8 cellular contexts compared by ENCODE assay signal in genomic region chr4:24583451-24584174, GRCh38. TPM values are rescaled to one million over a fixed set of nuclear protein-coding genes. Genes with fewer than 3 reads are reported as not detected.
DNase-seq lines count a peak whose midpoint lies in the region; ATAC-seq and TF ChIP-seq lines count a peak whose summit lies in the region.

No MANE protein-coding gene starts in this region.

- H3K4me1 ChIP-seq in GM23338 (ENCODE audit: insufficient read depth) (peaks cover 28% of the 10 kb centered on the region), suprapubic skin (peaks cover 36% of the 10 kb centered on the region)

- peaks cover 8% of the 10 kb centered on the region for H3K9me3 Mint-ChIP-seq in GM23338
- no peaks in the 10 kb centered on the region for H3K9me3 Mint-ChIP-seq in activated T-helper 2 cell treated with anti-CD3 and anti-CD28 coated beads, Interferon-gamma antibody, Interleukin-2, Interleukin-4, amounts not matched to agents 10 μg/mL and 5 μg/mL and 100 μg/mL, durations not matched to agents 14 hours and 24 hours and 36 hours

- peak overlapping the region; percentile 99 for H3K27ac Mint-ChIP-seq in GM23338
- H3K27ac Mint-ChIP-seq in activated T-helper 2 cell treated with anti-CD3 and anti-CD28 coated beads, Interferon-gamma antibody, Interleukin-2, Interleukin-4, amounts not matched to agents 10 μg/mL and 5 μg/mL and 100 μg/mL, durations not matched to agents 14 hours and 24 hours and 36 hours = peak overlapping the region; percentile 99

- H3K4me1 Mint-ChIP-seq in GM23338 = peaks cover 26% of the 10 kb centered on the region
- H3K4me1 Mint-ChIP-seq in activated T-helper 2 cell treated with anti-CD3 and anti-CD28 coated beads, Interferon-gamma antibody, Interleukin-2, Interleukin-4, amounts not matched to agents 10 μg/mL and 5 μg/mL and 100 μg/mL, durations not matched to agents 14 hours and 24 hours and 36 hours (ENCODE audit: low read depth) = peaks cover 27% of the 10 kb centered on the region

- peak; percentile 27 for TF ChIP-seq RAD21 in neural cell (conservative IDR thresholded peaks at IDR 0.05)

- peaks cover 50% of the 10 kb centered on the region for H3K36me3 Mint-ChIP-seq in GM23338 (ENCODE audit: low read depth)
- peaks cover 48% of the 10 kb centered on the region for H3K36me3 Mint-ChIP-seq in activated T-helper 2 cell treated with anti-CD3 and anti-CD28 coated beads, Interferon-gamma antibody, Interleukin-2, Interleukin-4, amounts not matched to agents 10 μg/mL and 5 μg/mL and 100 μg/mL, durations not matched to agents 14 hours and 24 hours and 36 hours (ENCODE audit: low read depth)

- peak overlapping the region; percentile 97 for H3K9ac ChIP-seq in neural cell (ENCODE audit: low read length)

- peaks cover 15% of the 10 kb centered on the region for H3K27me3 Mint-ChIP-seq in GM23338 (ENCODE audit: insufficient read depth, low read depth, poor library complexity)
- H3K27me3 Mint-ChIP-seq in activated T-helper 2 cell treated with anti-CD3 and anti-CD28 coated beads, Interferon-gamma antibody, Interleukin-2, Interleukin-4, amounts not matched to agents 10 μg/mL and 5 μg/mL and 100 μg/mL, durations not matched to agents 14 hours and 24 hours and 36 hours (ENCODE audit: low read depth) = no peaks in the 10 kb centered on the region

- no peak for TF ChIP-seq CTCF in GM23338 (conservative IDR thresholded peaks at IDR 0.05; ENCODE audit: low read depth in 2 of 2)
- TF ChIP-seq CTCF in fibroblast of villous mesenchyme (IDR thresholded peaks at IDR 0.05; ENCODE audit: insufficient read depth, low read depth, low read length) = no peak
- TF ChIP-seq CTCF in neural cell (IDR thresholded peaks at IDR 0.05; ENCODE audit: poor library complexity, severe bottlenecking) = no peak
- TF ChIP-seq CTCF in suprapubic skin (IDR thresholded peaks at IDR 0.05) = no peak

- H3K36me3 ChIP-seq in GM23338 (ENCODE audit: insufficient read depth) = peaks cover 5% of the 10 kb centered on the region; the same call in 1 of the 2 replicates
- H3K36me3 ChIP-seq in KOPT-K1 (ENCODE audit: insufficient read depth, low read length) = peaks cover 39% of the 10 kb centered on the region
- H3K36me3 ChIP-seq in neural cell (ENCODE audit: insufficient read depth, low read length) = no peaks in the 10 kb centered on the region
- no peaks in the 10 kb centered on the region for H3K36me3 ChIP-seq in suprapubic skin

- ATAC-seq in GM23338 = peak; percentile 53

- H3K9me3 ChIP-seq in KOPT-K1 (ENCODE audit: insufficient read depth, low read length, poor library complexity, severe bottlenecking) = no peaks in the 10 kb centered on the region
- H3K9me3 ChIP-seq in neural cell (ENCODE audit: low read length) = no peaks in the 10 kb centered on the region
- H3K9me3 ChIP-seq in suprapubic skin = no peaks in the 10 kb centered on the region

- H4K20me1 ChIP-seq in GM23338 (replicated peaks; ENCODE audit: insufficient read depth) (peaks cover 38% of the 10 kb centered on the region), neural cell (ENCODE audit: insufficient read depth) (peaks cover 3% of the 10 kb centered on the region)

- H2AFZ ChIP-seq in GM23338 = no peak overlapping the region
- H2AFZ ChIP-seq in neural cell (ENCODE audit: low read depth, low read length) = peak overlapping the region; percentile 48

- H3K79me2 ChIP-seq in GM23338 (replicated peaks; ENCODE audit: insufficient read depth) (peaks cover 65% of the 10 kb centered on the region), neural cell (replicated peaks; ENCODE audit: insufficient read depth, low read length) (peaks cover 57% of the 10 kb centered on the region)

- 2% methylated on average over 39 of the region's 49 CpGs for WGBS in suprapubic skin

- DNase-seq in DMS153 treated with DMSO at 0.1 percent for 48 hours (lab: John Stamatoyannopoulos, UW; ENCODE audit: unreplicated experiment) = peak; percentile 14
- peak; percentile 71 for DNase-seq in GM23338 (ENCODE audit: low spot score)
- DNase-seq in RPMI7951 (ENCODE audit: low read depth) = peak; percentile 51
- peak; percentile 36 for DNase-seq in activated T-helper 2 cell treated with anti-CD3 and anti-CD28 coated beads, Interferon-gamma antibody, Interleukin-2, Interleukin-4, amounts not matched to agents 10 μg/mL and 5 μg/mL and 100 μg/mL, durations not matched to agents 14 hours and 24 hours and 36 hours (ENCODE audit: low spot score)
- peak; percentile 52 for DNase-seq in fibroblast of villous mesenchyme (ENCODE audit: low read depth)
- DNase-seq in suprapubic skin (ENCODE audit: low spot score in 2 of 2) = peak; percentile 81

- no peaks in the 10 kb centered on the region for H3K27me3 ChIP-seq in GM23338 (ENCODE audit: insufficient read depth)
- no peaks in the 10 kb centered on the region for H3K27me3 ChIP-seq in neural cell (ENCODE audit: insufficient read depth, low read depth, low read length)
- no peaks in the 10 kb centered on the region for H3K27me3 ChIP-seq in suprapubic skin

- TF ChIP-seq POLR2A in suprapubic skin (IDR thresholded peaks at IDR 0.05) = no peak

- intact Hi-C loops in activated T-helper 2 cell treated with anti-CD3 and anti-CD28 coated beads, Interferon-gamma antibody, Interleukin-2, Interleukin-4, amounts not matched to agents 10 μg/mL and 5 μg/mL and 100 μg/mL, durations not matched to agents 14 hours and 24 hours and 36 hours (cut with micrococcal nuclease) = loop anchor here (2.0 to 10.0 kb wide), 8 partner anchors 27 to 1279 kb away; partner anchors contain the start of genes ANAPC4, PI4K2B, SEL1L3 and SEPSECS

- H3K4me2 ChIP-seq in GM23338 = peak overlapping the region; percentile 99
- peak overlapping the region; percentile 90 for H3K4me2 ChIP-seq in neural cell (ENCODE audit: low read length)

- H3F3A ChIP-seq in GM23338 (replicated peaks; ENCODE audit: low read depth) (no peaks in the 10 kb centered on the region; the same call in 1 of the 2 replicates), neural cell (ENCODE audit: insufficient read depth, low read length, poor library complexity, severe bottlenecking) (no peaks in the 10 kb centered on the region)

- peak overlapping the region; percentile 86 for H3K4me3 ChIP-seq in GM23338
- peak overlapping the region; percentile 99 for H3K4me3 ChIP-seq in fibroblast of villous mesenchyme (ENCODE audit: low read depth, low read length)
- H3K4me3 ChIP-seq in neural cell (ENCODE audit: low read length) = peak overlapping the region; percentile 81
- peak overlapping the region; percentile 65 for H3K4me3 ChIP-seq in suprapubic skin

- TF ChIP-seq EP300 in neural cell (conservative IDR thresholded peaks at IDR 0.05; ENCODE audit: poor library complexity, severe bottlenecking) = no peak
- TF ChIP-seq EP300 in suprapubic skin (IDR thresholded peaks at IDR 0.05) = no peak

- H3K9me2 ChIP-seq in GM23338 (ENCODE audit: insufficient read depth) = no peaks in the 10 kb centered on the region
- H3K9me2 ChIP-seq in neural cell (ENCODE audit: insufficient read depth, low read length) = no peaks in the 10 kb centered on the region

- H3K27ac ChIP-seq in GM23338 (ENCODE audit: low read depth) = peak overlapping the region; percentile 98
- peak overlapping the region; percentile 99 for H3K27ac ChIP-seq in KOPT-K1 (ENCODE audit: low read depth, low read length, poor library complexity, severe bottlenecking)
- peak overlapping the region; percentile 95 for H3K27ac ChIP-seq in neural cell (ENCODE audit: low read length)
- H3K27ac ChIP-seq in suprapubic skin = peak overlapping the region; percentile 95

- peak overlapping the region; percentile 94 for H3K4me3 Mint-ChIP-seq in GM23338
- H3K4me3 Mint-ChIP-seq in activated T-helper 2 cell treated with anti-CD3 and anti-CD28 coated beads, Interferon-gamma antibody, Interleukin-2, Interleukin-4, amounts not matched to agents 10 μg/mL and 5 μg/mL and 100 μg/mL, durations not matched to agents 14 hours and 24 hours and 36 hours (ENCODE audit: low read depth) = peak overlapping the region; percentile 99

TF ChIP-seq in neural cell, 6 proteins besides CTCF, POLR2A, EP300 and RAD21:
- TF ChIP-seq POLR2AphosphoS5 (IDR thresholded peaks at IDR 0.05) (peak; percentile 46), MXI1 (conservative IDR thresholded peaks at IDR 0.05; ENCODE audit: poor library complexity, severe bottlenecking) (peak; percentile 71), TAF1 (IDR thresholded peaks at IDR 0.05; ENCODE audit: low read depth) (no peak)

RNA-seq across cellular contexts. Expression of gene DHX15, which starts 0.7 kb away (rescaled TPM):
- total RNA-seq in GM23338 (2014; rRNA removed; shearing (Covaris generic)) = 336 and 372 TPM in 2 replicates
- polyA plus RNA-seq in GM23338 (2016; fragmentation: Nextera tagmentation; extraction: Ambion mirVana) = 226 and 229 TPM in 2 replicates
- 117 and 163 TPM in 2 replicates for total RNA-seq in RPMI7951 (2014; rRNA removed; shearing (Covaris generic))
- total RNA-seq in activated T-helper 2 cell treated with anti-CD3 and anti-CD28 coated beads, Interferon-gamma antibody, Interleukin-2, Interleukin-4, amounts not matched to agents 10 μg/mL and 5 μg/mL and 100 μg/mL, durations not matched to agents 14 hours and 24 hours and 36 hours = 233 and 239 TPM in 2 replicates
- 125 and 180 TPM in 2 replicates for total RNA-seq in fibroblast of villous mesenchyme
- polyA plus RNA-seq in neural cell = 343 and 368 TPM in 2 replicates
- 329 and 383 TPM in 2 replicates for polyA minus RNA-seq in neural cell
- 100 to 1,000 TPM; 134 to 325 (median 137) TPM for total RNA-seq in suprapubic skin

Comparison
In these comparisons a context has a peak if more than half of its experiments do, and no peak if none do; other contexts are left out.
1. Peak in every context shown above with its lines: DNase-seq, ATAC-seq, H3K4me3 ChIP-seq and H3K27ac ChIP-seq.
2. DNase-seq: peak in every context shown above with its lines; median percentile 81 in suprapubic skin; 71 in GM23338; 52 in fibroblast of villous mesenchyme; 51 in RPMI7951; 36 in activated T-helper 2 cell treated with anti-CD3 and anti-CD28 coated beads, Interferon-gamma antibody, Interleukin-2, Interleukin-4, amounts not matched to agents 10 μg/mL and 5 μg/mL and 100 μg/mL, durations not matched to agents 14 hours and 24 hours and 36 hours; 14 in DMS153 treated with DMSO at 0.1 percent for 48 hours.